Comparison of ENCODE assay signal across 27 cellular contexts in the genomic region with DNA sequence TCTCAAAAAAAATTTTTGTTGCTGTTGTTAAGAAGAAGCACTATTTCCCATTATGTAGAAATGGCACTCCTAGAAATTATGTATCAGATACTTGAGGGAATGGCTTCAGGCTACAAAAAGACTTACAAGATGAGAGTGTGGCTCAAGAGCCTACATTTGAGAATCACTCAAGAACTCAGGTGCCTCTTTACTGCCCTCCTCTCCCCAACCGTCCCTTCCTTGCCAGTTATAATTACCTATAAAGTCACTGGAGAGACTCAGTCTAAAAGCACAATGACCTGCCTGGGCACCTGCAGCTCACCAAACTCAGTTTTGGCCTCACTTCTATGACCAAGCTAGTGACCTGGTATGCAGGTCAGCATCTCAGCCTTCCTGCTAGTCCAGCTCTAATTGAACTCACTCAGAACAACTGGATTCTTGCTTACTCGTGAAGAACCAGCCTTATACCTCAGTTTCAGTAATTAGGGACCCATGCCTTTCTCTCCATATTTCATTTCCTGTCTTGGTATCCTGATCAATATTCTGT. TPM values are rescaled to one million over a fixed set of nuclear protein-coding genes. Genes with fewer than 3 reads are reported as not detected.
A peak's percentile ranks its signal among the peaks of the same experiment; 100 is the strongest.
DNase-seq lines count a peak whose midpoint lies in the region; ATAC-seq and TF ChIP-seq lines count a peak whose summit lies in the region.
"Had no signal": no experiment of that assay in that cellular context is flagged by ENCODE, and none has a peak within 500 bp of the region (broad histone marks: within the 10 kb centered on the region; RNA-seq: fewer than 3 reads in every experiment).

No MANE protein-coding gene starts in this region.

- H3K4me1 Mint-ChIP-seq in activated T-helper 17 cell treated with anti-CD3 and anti-CD28 coated beads, Interleukin-2, amount 50 U/mL, for 72 hours: peaks cover 3% of the 10 kb centered on the region

- H3K9me3 ChIP-seq in right atrium auricular region (no peaks in the 10 kb centered on the region), lung (ENCODE audit: control insufficient read depth in 2 of 2, insufficient read depth in 1 of 2, low read length in 1 of 2) (no peaks in the 10 kb centered on the region)
- H3K9me3 ChIP-seq: A549, HAP-1, MG63 had no signal

- intact Hi-C loops in left ventricle myocardium superior (cut with micrococcal nuclease): no loop called here

- DNase-seq in right atrium auricular region (ENCODE audit: low spot score) (no peak), left ventricle myocardium superior (no peak), lung (ENCODE audit: low spot score) (peak; percentile 30), mucosa of gallbladder (ENCODE audit: low spot score) (no peak)
- DNase-seq: AML-193; CD4-positive, alpha-beta T cell; GF-D8; GOT3; HFFc6; IMR-90; KG1; MG63; NCI-H1105 treated with DMSO at 0.1 percent for 48 hours; NCI-H146; NCI-H1930; NCI-H2107; NCI-H446 treated with DMSO at 0.1 percent for 48 hours; NCI-H526; NCI-H82; PC-9; SHP77 treated with DMSO at 0.1 percent for 48 hours had no signal

- H3K36me3 ChIP-seq in right atrium auricular region (peaks cover 18% of the 10 kb centered on the region), lung (ENCODE audit: control insufficient read depth in 2 of 2, insufficient read depth in 2 of 2, low read length in 2 of 2) (peaks cover 5 to 11% of the 10 kb centered on the region in 2 donors)

- H3K4me3 ChIP-seq in right atrium auricular region (no peak overlapping the region), lung (no peak overlapping the region)
- H3K4me3 ChIP-seq: A549; BLaER1 treated with 17β-estradiol and CSF1 and Interleukin-3, amounts not matched to agents 10 nM and 100 nM; HAP-1; MG63; PC-9 had no signal

- ATAC-seq in left ventricle myocardium superior (no peak), lung (ENCODE audit: insufficient read depth, low FRiP score) (peak; percentile 47), SK-N-SH treated with all-trans-retinoic acid at 6 μM for 48 hours (no peak), HG02678 (IDR thresholded peaks at IDR 0.05; ENCODE audit: unreplicated experiment) (no peak)
- ATAC-seq in activated T-helper 17 cell treated with anti-CD3 and anti-CD28 coated beads, Interleukin-2, amount 50 U/mL, for 72 hours (replicated peaks): no peak
- ATAC-seq: A549 had no signal

- WGBS in lung, 2 donors: 77 to 98% methylated on average over 2 of the region's 2 CpGs

- TF ChIP-seq CTCF in right atrium auricular region (IDR thresholded peaks at IDR 0.05) (no peak), lung (IDR thresholded peaks at IDR 0.05; ENCODE audit: control extremely low read depth, extremely low read depth) (no peak)

- no peak overlapping the region for H3K4me3 Mint-ChIP-seq in activated T-helper 17 cell treated with anti-CD3 and anti-CD28 coated beads, Interleukin-2, amount 50 U/mL, for 72 hours
- H3K4me3 Mint-ChIP-seq: CD4-positive, alpha-beta T cell; HFFc6 had no signal

- H3K27me3 Mint-ChIP-seq in activated T-helper 17 cell treated with anti-CD3 and anti-CD28 coated beads, Interleukin-2, amount 50 U/mL, for 72 hours: no peaks in the 10 kb centered on the region
- H3K27me3 Mint-ChIP-seq: CD4-positive, alpha-beta T cell had no signal

- H3K4me1 ChIP-seq in right atrium auricular region (peaks cover 0 to 25% of the 10 kb centered on the region in 2 donors), lung (ENCODE audit: control insufficient read depth in 2 of 2, insufficient read depth in 2 of 2, low read length in 2 of 2) (peaks cover 2 to 12% of the 10 kb centered on the region in 2 donors)
- H3K4me1 ChIP-seq: A549; BLaER1 treated with 17β-estradiol and CSF1 and Interleukin-3, amounts not matched to agents 10 nM and 100 nM; HAP-1 had no signal

- no peaks in the 10 kb centered on the region for H3K9me3 Mint-ChIP-seq in activated T-helper 17 cell treated with anti-CD3 and anti-CD28 coated beads, Interleukin-2, amount 50 U/mL, for 72 hours
- H3K9me3 Mint-ChIP-seq: CD4-positive, alpha-beta T cell; HFFc6 had no signal

- peaks cover 68% of the 10 kb centered on the region for H3K36me3 Mint-ChIP-seq in activated T-helper 17 cell treated with anti-CD3 and anti-CD28 coated beads, Interleukin-2, amount 50 U/mL, for 72 hours (ENCODE audit: low read depth)

- H3K27ac ChIP-seq in right atrium auricular region: peak overlapping the region; percentile 71 to 77
- peak overlapping the region in 1 of 2 donors; percentile 50 for H3K27ac ChIP-seq in lung (ENCODE audit: low read depth in 1 of 2, low read length in 1 of 2)
- H3K27ac ChIP-seq: A549; BLaER1 treated with 17β-estradiol and CSF1 and Interleukin-3, amounts not matched to agents 10 nM and 100 nM; PC-9 had no signal

- H3K27ac Mint-ChIP-seq in activated T-helper 17 cell treated with anti-CD3 and anti-CD28 coated beads, Interleukin-2, amount 50 U/mL, for 72 hours: peak overlapping the region; percentile 18
- H3K27ac Mint-ChIP-seq: CD4-positive, alpha-beta T cell; HFFc6 had no signal

- H3K27me3 ChIP-seq in right atrium auricular region (no peaks in the 10 kb centered on the region), lung (ENCODE audit: control insufficient read depth, insufficient read depth) (no peaks in the 10 kb centered on the region)
- H3K27me3 ChIP-seq: BLaER1 treated with 17β-estradiol and CSF1 and Interleukin-3, amounts not matched to agents 10 nM and 100 nM; MG63 had no signal

TF ChIP-seq in SK-N-SH treated with all-trans-retinoic acid at 6 μM for 48 hours, 23 proteins besides CTCF, POLR2A, EP300 and RAD21:
- TF ChIP-seq ZFP3 (CRISPR knock-in tag; IDR thresholded peaks at IDR 0.05): no peak
- TF ChIP-seq ISL1 (CRISPR knock-in tag; IDR thresholded peaks at IDR 0.05): no peak
- TF ChIP-seq ARNTL (CRISPR knock-in tag; IDR thresholded peaks at IDR 0.05; ENCODE audit: borderline replicate concordance, low read depth): no peak
- no peak for TF ChIP-seq OSR1 (CRISPR knock-in tag; IDR thresholded peaks at IDR 0.05)
- no peak for TF ChIP-seq PPARA (CRISPR knock-in tag; IDR thresholded peaks at IDR 0.05; ENCODE audit: borderline replicate concordance)
- TF ChIP-seq PATZ1 (CRISPR knock-in tag; IDR thresholded peaks at IDR 0.05; ENCODE audit: borderline replicate concordance): no peak
- no peak for TF ChIP-seq ZC3H10 (CRISPR knock-in tag; IDR thresholded peaks at IDR 0.05)

RNA-seq across cellular contexts. Expression of gene PPP2R1B, which starts 41.9 kb away (rescaled TPM):
- total RNA-seq in right atrium auricular region (10 to 100 TPM in 1 of 2 donors, 1 to 10 TPM in 1; 6.5 to 13.2 TPM), left ventricle myocardium superior (7.4 TPM), lung (10 to 100 TPM; 30.0 to 71.5 TPM), mucosa of gallbladder (42.4 TPM)
- 10 to 100 TPM; 46.9 to 72.6 TPM for total RNA-seq in activated T-helper 17 cell treated with anti-CD3 and anti-CD28 coated beads, Interleukin-2, amount 50 U/mL, for 72 hours
- polyA plus RNA-seq in lung: 10 to 100 TPM in 1 of 2 donors, 1 to 10 TPM in 1; 8.3 to 10.9 TPM
